In the genomic region with DNA sequence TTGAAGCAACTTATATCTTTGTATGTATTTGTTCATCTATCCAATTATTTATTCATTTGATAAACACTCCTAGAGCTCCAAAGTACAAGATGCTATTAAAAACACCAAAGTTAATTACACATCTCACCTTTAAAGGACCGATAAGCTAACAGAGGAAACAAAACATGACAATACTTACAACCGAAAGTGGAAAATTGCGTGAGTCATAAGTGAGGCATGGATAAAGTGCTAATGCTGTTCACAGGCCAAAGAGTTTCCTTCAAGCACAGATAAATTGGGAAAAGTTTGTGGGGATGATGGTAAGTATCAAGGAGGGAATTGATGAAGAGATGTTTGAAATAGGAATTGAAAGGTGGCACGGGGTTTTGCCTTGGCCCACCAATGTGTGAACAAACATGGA, we compare ENCODE assay signal across 15 cellular contexts.
A peak's percentile ranks its signal among the peaks of the same experiment; 100 is the strongest.
DNase-seq lines count a peak whose midpoint lies in the region; ATAC-seq and TF ChIP-seq lines count a peak whose summit lies in the region.
"Had no signal": no experiment of that assay in that cellular context is flagged by ENCODE, and none has a peak within 500 bp of the region (broad histone marks: within the 10 kb centered on the region; RNA-seq: fewer than 3 reads in every experiment).

No MANE protein-coding gene starts in this region.

- intact Hi-C loops in left ventricle myocardium superior (cut with micrococcal nuclease), result no loop called here

- no peaks in the 10 kb centered on the region for H3K27me3 ChIP-seq in rectal smooth muscle tissue (ENCODE audit: control insufficient read depth, insufficient read depth, low read length)
- H3K27me3 ChIP-seq: left lung, stomach had no signal

- H3K9ac ChIP-seq in rectal smooth muscle tissue (ENCODE audit: low read length), result no peak overlapping the region

- H3K4me3 ChIP-seq in fibroblast of pulmonary artery (replicated peaks; ENCODE audit: low read depth, low read length) (no peak overlapping the region), rectal smooth muscle tissue (ENCODE audit: low read length) (no peak overlapping the region)
- H3K4me3 ChIP-seq: left lung, stomach had no signal

- ATAC-seq in left ventricle myocardium superior, result no peak
- ATAC-seq in HG02981 (IDR thresholded peaks at IDR 0.05; ENCODE audit: unreplicated experiment), result no peak
- ATAC-seq: left lung had no signal

- peaks cover 13% of the 10 kb centered on the region for H3K4me1 ChIP-seq in rectal smooth muscle tissue (ENCODE audit: control insufficient read depth, insufficient read depth, low read length)
- H3K4me1 ChIP-seq: left lung had no signal

- TF ChIP-seq CTCF in fibroblast of pulmonary artery (IDR thresholded peaks at IDR 0.05; ENCODE audit: low read length, missing control alignments), result no peak

- peak overlapping the region; percentile 30 for H3K27ac ChIP-seq in rectal smooth muscle tissue (ENCODE audit: low read depth, low read length)
- H3K27ac ChIP-seq: epithelial cell of prostate, left lung, stomach, VCaP had no signal

- H3K36me3 ChIP-seq in rectal smooth muscle tissue (ENCODE audit: control insufficient read depth, insufficient read depth, low read length), result no peaks in the 10 kb centered on the region
- H3K36me3 ChIP-seq: left lung, stomach had no signal

- DNase-seq in EH (ENCODE audit: low read depth) (peak; percentile 54), SW480 (ENCODE audit: low spot score) (peak; percentile 4), fibroblast of pulmonary artery (ENCODE audit: low read depth) (peak; percentile 25), NCI-H1105 treated with DMSO at 0.1 percent for 48 hours (lab: John Stamatoyannopoulos, UW) (no peak), HuH-7.5 (ENCODE audit: low spot score) (no peak), left ventricle myocardium superior (no peak)
- DNase-seq: DMS153, left lung, naive B cell, NCI-H2107, stomach had no signal

Comparison
In these comparisons a context has a peak if more than half of its experiments do, and no peak if none do; other contexts are left out.
1. DNase-seq: peak in EH (single experiment), SW480 (single experiment) and fibroblast of pulmonary artery (single experiment); none in NCI-H1105 treated with DMSO at 0.1 percent for 48 hours (single experiment), HuH-7.5 (single experiment) and left ventricle myocardium superior (single experiment).